Comparison of ENCODE assay signal across 16 cellular contexts in genomic region chr3:115808816-115809215, GRCh38.
"Had no signal": no experiment of that assay in that cellular context is flagged by ENCODE, and none has a peak within 500 bp of the region (broad histone marks: within the 10 kb centered on the region; RNA-seq: fewer than 3 reads in every experiment).

No MANE protein-coding gene starts in this region.

- H3K4me3 ChIP-seq: gastrocnemius medialis, right atrium auricular region, sigmoid colon, skin epidermis, testis, transverse colon had no signal

- H3K27ac ChIP-seq: gastrocnemius medialis, right atrium auricular region, sigmoid colon, testis, transverse colon had no signal

- H3K36me3 ChIP-seq: gastrocnemius medialis, right atrium auricular region, sigmoid colon, transverse colon had no signal

- DNase-seq: erythroblast; gastrocnemius medialis; islet precursor cell; mammary epithelial cell; naive thymus-derived CD4-positive, alpha-beta T cell; nephron progenitor cell; posterior cingulate gyrus; sigmoid colon; stimulated activated CD4-positive, alpha-beta T cell treated with anti-CD3 and anti-CD28 coated beads, Interleukin-2, amount 100 ng/mL, for 24 hours; stimulated activated CD4-positive, alpha-beta T cell treated with anti-CD3 and anti-CD28 coated beads, Interleukin-4, amount 100 ng/mL, for 4 hours; stimulated activated naive B cell treated with anti-CD40 and anti-IgM and Interleukin-4, amounts not matched to agents 10 μg/mL and 1 μg/mL and 100 μg/mL, for 72 hours; stimulated activated naive CD8-positive, alpha-beta T cell treated with anti-CD3 and anti-CD28 coated beads, Interleukin-15, amount 100 ng/mL, for 72 hours; testis; transverse colon had no signal

- H3K9me3 ChIP-seq: gastrocnemius medialis, right atrium auricular region, sigmoid colon, testis, transverse colon had no signal
